Comparison of ENCODE assay signal across 11 cellular contexts in the genomic region with DNA sequence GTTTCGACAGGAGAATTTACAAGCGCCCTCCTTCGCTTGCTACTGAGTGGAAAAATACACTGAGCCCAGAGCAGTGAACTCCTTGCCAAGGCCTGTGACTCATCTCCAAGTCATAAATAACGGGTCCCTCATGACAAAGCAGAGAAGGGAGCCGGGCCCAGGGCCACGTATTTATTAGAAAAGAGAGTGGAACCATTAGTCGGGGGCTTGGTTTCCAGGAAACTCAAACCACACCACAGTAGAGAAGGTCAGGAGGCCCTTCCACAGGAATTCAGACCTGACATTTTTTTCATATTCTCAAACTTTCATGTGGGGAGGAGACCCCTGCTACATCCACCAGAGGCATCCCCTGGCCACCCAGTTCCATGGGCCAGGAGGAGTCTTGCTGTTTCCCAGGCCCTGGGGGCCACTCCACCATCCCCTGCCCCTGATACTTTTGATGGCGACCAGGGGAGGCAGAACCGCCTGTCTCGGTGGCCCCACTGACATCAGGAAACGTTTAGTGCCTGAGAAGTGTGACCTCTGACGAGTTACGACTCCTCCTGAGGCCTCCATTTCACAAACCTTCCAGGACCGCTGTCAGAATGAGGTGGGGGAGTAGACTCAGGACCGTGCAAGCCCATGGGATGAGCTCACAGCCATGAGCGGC.
DNase-seq lines count a peak whose midpoint lies in the region; ATAC-seq lines count a peak whose summit lies in the region.
"Had no signal": no experiment of that assay in that cellular context is flagged by ENCODE, and none has a peak within 500 bp of the region (broad histone marks: within the 10 kb centered on the region; RNA-seq: fewer than 3 reads in every experiment).

No MANE protein-coding gene starts in this region.

- H3K36me3 ChIP-seq in muscle layer of colon (ENCODE audit: insufficient read depth, low read length): no peaks in the 10 kb centered on the region
- H3K36me3 ChIP-seq: WERI-Rb-1 had no signal

- no peaks in the 10 kb centered on the region for H3K9me3 ChIP-seq in muscle layer of colon (ENCODE audit: low read length)

- DNase-seq in ACHN (peak; percentile 84), LoVo (ENCODE audit: low spot score) (peak; percentile 63), dermis microvascular lymphatic vessel endothelial cell (ENCODE audit: low read depth in 2 of 2) (peak; percentile 60 to 97), T-helper 9 cell (no peak), GOT3 (lab: John Stamatoyannopoulos, UW) (no peak)
- DNase-seq: DMS153; stimulated activated CD8-positive, alpha-beta memory T cell treated with anti-CD3 and anti-CD28 coated beads, Interleukin-4, amount 100 ng/mL, for 48 hours; WERI-Rb-1 had no signal

- ATAC-seq in GM19463 (IDR thresholded peaks at IDR 0.05; ENCODE audit: unreplicated experiment) (no peak), HG03565 (IDR thresholded peaks at IDR 0.05; ENCODE audit: unreplicated experiment) (no peak)

- H3K4me1 ChIP-seq in muscle layer of colon (ENCODE audit: insufficient read depth, low read length): peaks cover 51% of the 10 kb centered on the region

- in situ Hi-C loops in ACHN (cut with HindIII; ENCODE audit: low pct_ligation_motif_present, low pct_unique_long_range_greater_than_20kb, low sequenced_read_pairs): no loop called here

- peak overlapping the region; percentile 35 for H3K27ac ChIP-seq in muscle layer of colon (ENCODE audit: low read depth, low read length)
- H3K27ac ChIP-seq: WERI-Rb-1 had no signal

- H3K9ac ChIP-seq in muscle layer of colon (ENCODE audit: low read length): no peak overlapping the region

- H3K27me3 ChIP-seq in muscle layer of colon (ENCODE audit: control insufficient read depth in 1 of 2, insufficient read depth in 2 of 2, low read length in 2 of 2): no peaks in the 10 kb centered on the region

- H3K4me3 ChIP-seq in muscle layer of colon (ENCODE audit: low read depth in 1 of 2, low read length in 2 of 2): no peak overlapping the region

Comparison
In these comparisons a context has a peak if more than half of its experiments do, and no peak if none do; other contexts are left out.
1. DNase-seq: peak in ACHN (single experiment), LoVo (single experiment) and dermis microvascular lymphatic vessel endothelial cell (2 of 2); none in T-helper 9 cell (single experiment) and GOT3 (single experiment).